1 cellular context compared by ENCODE assay signal in genomic region chr15:40062816-40063562, GRCh38.
TF ChIP-seq lines count a peak whose summit lies in the region.

No MANE protein-coding gene starts in this region.

TF ChIP-seq in GM23338, 12 proteins besides CTCF, POLR2A, EP300 and RAD21 (continued from another document):
- TF ChIP-seq ZNF462 (CRISPR knock-in tag; IDR thresholded peaks at IDR 0.05), result no peak
- TF ChIP-seq EZH2 (IDR thresholded peaks at IDR 0.05; ENCODE audit: low read depth, unreplicated experiment), result no peak
- no peak for TF ChIP-seq STAT1 (IDR thresholded peaks at IDR 0.05; ENCODE audit: unreplicated experiment)
- no peak for TF ChIP-seq EZH2phosphoT487 (IDR thresholded peaks at IDR 0.05; ENCODE audit: unreplicated experiment)
- no peak for TF ChIP-seq REST (IDR thresholded peaks at IDR 0.05; ENCODE audit: unreplicated experiment)
- no peak for TF ChIP-seq NANOG (IDR thresholded peaks at IDR 0.05; ENCODE audit: borderline replicate concordance)
